13 cellular contexts compared by ENCODE assay signal in genomic region chr5:133367413-133367812, GRCh38.
DNase-seq lines count a peak whose midpoint lies in the region; ATAC-seq and TF ChIP-seq lines count a peak whose summit lies in the region.
"Had no signal": no experiment of that assay in that cellular context is flagged by ENCODE, and none has a peak within 500 bp of the region (broad histone marks: within the 10 kb centered on the region; RNA-seq: fewer than 3 reads in every experiment).

No MANE protein-coding gene starts in this region.

- H3K9me3 ChIP-seq in T-helper 17 cell (ENCODE audit: control insufficient read depth, low read length, poor library complexity, severe bottlenecking) = no peaks in the 10 kb centered on the region
- H3K9me3 ChIP-seq: BLaER1 treated with 17β-estradiol and CSF1 and Interleukin-3, amounts not matched to agents 10 nM and 100 nM had no signal

- intact Hi-C loops in left ventricle myocardium superior (cut with micrococcal nuclease) (no loop called here), Right ventricle myocardium superior (cut with DNase I) (no loop called here)

- H3K27me3 Mint-ChIP-seq in neural crest cell (ENCODE audit: low read depth) (no peaks in the 10 kb centered on the region), T-helper 17 cell (peaks cover 58% of the 10 kb centered on the region)

- H3K4me1 Mint-ChIP-seq in neural crest cell (peaks cover 53% of the 10 kb centered on the region), T-helper 17 cell (peaks cover 4% of the 10 kb centered on the region)
- H3K4me1 Mint-ChIP-seq: CD4-positive, CD25-positive, alpha-beta regulatory T cell had no signal

- H3K27ac Mint-ChIP-seq in neural crest cell (ENCODE audit: unreplicated experiment) (peak overlapping the region; percentile 48), T-helper 17 cell (no peak overlapping the region)
- H3K27ac Mint-ChIP-seq: CD4-positive, CD25-positive, alpha-beta regulatory T cell; GM23338; H9 had no signal

- H3K36me3 Mint-ChIP-seq in neural crest cell (ENCODE audit: low read depth) (no peaks in the 10 kb centered on the region), T-helper 17 cell (ENCODE audit: low read depth) (peaks cover 2% of the 10 kb centered on the region)
- H3K36me3 Mint-ChIP-seq: CD4-positive, CD25-positive, alpha-beta regulatory T cell had no signal

- H3K9me3 Mint-ChIP-seq in neural crest cell = no peaks in the 10 kb centered on the region
- H3K9me3 Mint-ChIP-seq: CD4-positive, CD25-positive, alpha-beta regulatory T cell; GM23338; H9 had no signal

- H3K4me3 Mint-ChIP-seq in neural crest cell (no peak overlapping the region), T-helper 17 cell (no peak overlapping the region)
- H3K4me3 Mint-ChIP-seq: CD4-positive, CD25-positive, alpha-beta regulatory T cell; GM23338; H9 had no signal

- DNase-seq in left ventricle myocardium superior = no peak
- DNase-seq in Right ventricle myocardium superior = no peak
- peak; percentile 24 for DNase-seq in mesenteric fat pad (ENCODE audit: low spot score)
- DNase-seq in neural crest cell (ENCODE audit: low read depth, low spot score) = no peak
- no peak for DNase-seq in T-helper 17 cell
- no peak for DNase-seq in glomerular visceral epithelial cell (ENCODE audit: extremely low spot score)
- DNase-seq in occipital lobe (lab: John Stamatoyannopoulos, UW) = no peak
- DNase-seq: CD4-positive, CD25-positive, alpha-beta regulatory T cell; DMS79; H9 had no signal

- no peak for TF ChIP-seq CTCF in neural crest cell (conservative IDR thresholded peaks at IDR 0.05)

- peak; percentile 63 for ATAC-seq in left ventricle myocardium superior
- no peak for ATAC-seq in Right ventricle myocardium superior (ENCODE audit: poor library complexity)
- ATAC-seq in T-helper 17 cell = no peak
- ATAC-seq: GM12878, GM23338 had no signal
